In the genomic region with DNA sequence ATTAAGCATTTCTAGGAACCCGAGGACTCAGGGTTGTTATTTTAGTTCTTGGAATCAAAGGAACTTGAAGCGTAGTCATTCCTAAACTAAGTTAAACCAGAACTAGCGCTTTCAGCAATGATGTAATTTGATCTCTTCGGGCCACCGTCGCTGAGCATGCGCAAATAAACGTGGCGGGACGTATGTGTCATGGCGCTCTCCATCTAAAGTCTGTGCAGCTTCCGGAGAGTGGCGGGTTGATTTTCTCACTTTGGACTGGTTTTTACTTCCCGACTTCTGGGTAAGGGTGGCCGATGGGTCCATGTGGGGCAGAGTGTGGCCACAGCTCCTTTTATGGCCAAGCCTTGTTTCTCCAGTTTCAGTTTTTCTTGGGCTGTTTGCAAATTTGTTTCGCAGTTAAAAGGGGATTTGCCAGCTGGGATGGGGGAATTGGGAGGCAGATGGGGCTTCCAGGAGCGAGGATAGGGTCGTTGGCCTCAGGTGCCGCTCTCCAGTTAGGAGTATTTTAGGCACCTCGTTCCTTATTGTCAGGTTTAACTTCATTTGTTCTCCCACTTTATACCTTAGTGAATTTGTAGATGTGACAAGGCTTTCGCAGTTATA, we compare ENCODE assay signal across 8 cellular contexts. TPM values are rescaled to one million over a fixed set of nuclear protein-coding genes. Genes with fewer than 3 reads are reported as not detected.
DNase-seq lines count a peak whose midpoint lies in the region; ATAC-seq and TF ChIP-seq lines count a peak whose summit lies in the region.

TSS of gene CDKAL1 (plus strand) at position 163 of the 603 bp plus-strand sequence. CDS start 11,894 bp downstream, outside the sequence.

- no peaks in the 10 kb centered on the region for H3K36me3 ChIP-seq in kidney epithelial cell (ENCODE audit: control insufficient read depth, insufficient read depth, low read length)

- no peaks in the 10 kb centered on the region for H3K27me3 ChIP-seq in kidney epithelial cell (ENCODE audit: control insufficient read depth, insufficient read depth, low read length)

- H3K4me3 ChIP-seq in AG10803 (ENCODE audit: low read length) (peak within 1 kb of the TSS; percentile 92), choroid plexus epithelial cell (ENCODE audit: low read depth, low read length) (peak within 1 kb of the TSS; percentile 78), kidney epithelial cell (ENCODE audit: low read depth, low read length) (peak within 1 kb of the TSS; percentile 95)

- peak; percentile 74 for ATAC-seq in GM19043 (IDR thresholded peaks at IDR 0.05; ENCODE audit: low read depth, unreplicated experiment)
- ATAC-seq in HG03378 (IDR thresholded peaks at IDR 0.05; ENCODE audit: unreplicated experiment): peak; percentile 93

- DNase-seq in AG10803 (ENCODE audit: low read depth) (peak; percentile 92), NCI-H460 (ENCODE audit: extremely low read depth, low read depth) (peak; percentile 81), choroid plexus epithelial cell (ENCODE audit: low read depth) (peak; percentile 95), kidney epithelial cell (ENCODE audit: low read depth) (peak; percentile 69)
- peak; percentile 86 for DNase-seq in activated CD4-positive, CD25-positive, alpha-beta regulatory T cell treated with anti-CD3 and anti-CD28 coated beads, Interleukin-2, amount 50 U/mL, for 72 hours
- peak; percentile 84 for DNase-seq in stimulated activated CD4-positive, alpha-beta T cell treated with anti-CD3 and anti-CD28 coated beads, Interleukin-15, amount 100 ng/mL, for 48 hours (ENCODE audit: low read depth in 2 of 2)

- TF ChIP-seq CTCF in AG10803 (conservative IDR thresholded peaks at IDR 0.05; ENCODE audit: low read length): no peak
- no peak for TF ChIP-seq CTCF in choroid plexus epithelial cell (conservative IDR thresholded peaks at IDR 0.05; ENCODE audit: low read depth, low read length)
- TF ChIP-seq CTCF in kidney epithelial cell (IDR thresholded peaks at IDR 0.05; ENCODE audit: insufficient read depth, low read length, poor library complexity, severe bottlenecking): no peak

RNA-seq across cellular contexts. Expression of gene CDKAL1, which starts in this region (rescaled TPM):
- 10.3 and 12.3 TPM in 2 replicates for total RNA-seq in NCI-H460 (2014; rRNA removed; shearing (Covaris generic))
- polyA plus RNA-seq in NCI-H460 (2014; cell fraction: nucleus; rRNA removed): 2.9 and 5.6 TPM in 2 replicates
- 15.0 and 17.9 TPM in 2 replicates for total RNA-seq in kidney epithelial cell

Comparison
In these comparisons a context has a peak if more than half of its experiments do, and no peak if none do; other contexts are left out.
1. Peak in every context shown above with its lines: DNase-seq, ATAC-seq and H3K4me3 ChIP-seq.